ENCODE assay signal across 8 cellular contexts in the genomic region with DNA sequence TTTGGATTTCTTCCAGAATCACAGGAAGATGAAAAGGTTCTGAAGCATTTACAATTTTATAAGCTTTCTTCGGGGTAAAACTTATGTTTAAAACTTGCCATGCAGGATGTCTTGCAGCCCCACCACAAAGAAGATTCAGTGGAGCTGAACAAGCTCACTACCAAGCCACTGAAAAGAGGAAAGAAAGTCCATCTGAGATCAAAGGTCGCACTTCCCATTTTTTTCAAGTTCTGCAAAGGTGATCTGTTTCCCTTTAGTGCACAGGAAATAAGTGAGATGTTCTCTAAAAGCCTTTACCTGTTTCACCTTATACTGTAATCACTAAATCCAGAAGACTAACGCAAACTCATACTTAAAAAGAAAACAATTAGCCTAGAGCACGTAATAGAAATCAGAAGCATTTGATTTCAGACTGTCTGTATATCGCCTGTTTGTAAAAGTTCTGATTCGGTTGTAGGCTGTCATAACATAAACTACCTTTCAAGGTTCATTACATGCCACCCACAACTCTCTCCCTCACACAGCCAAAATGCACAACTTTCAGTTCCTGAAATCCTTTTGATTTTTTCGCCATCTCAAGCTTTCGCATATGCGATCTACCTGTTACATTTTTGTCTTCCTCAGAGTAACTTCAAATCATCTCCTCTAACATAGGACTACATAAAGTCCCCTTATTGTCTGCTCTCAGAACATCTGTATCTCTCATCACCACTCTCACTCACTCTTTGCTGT. TPM values are rescaled to one million over a fixed set of nuclear protein-coding genes. Genes with fewer than 3 reads are reported as not detected.
DNase-seq lines count a peak whose midpoint lies in the region; ATAC-seq and TF ChIP-seq lines count a peak whose summit lies in the region.

No MANE protein-coding gene starts in this region.

- H4K91ac ChIP-seq in neuronal stem cell (ENCODE audit: low read depth, low read length, poor library complexity), result no peak overlapping the region

- H3K9me3 ChIP-seq in neuronal stem cell (replicated peaks in 1 of 2; ENCODE audit: control insufficient read depth in 2 of 2, insufficient read depth in 1 of 2, low read depth in 1 of 2, low read length in 2 of 2), result peaks cover 0 to 12% of the 10 kb centered on the region in 2 donors

- no peak overlapping the region for H3K4ac ChIP-seq in neuronal stem cell (ENCODE audit: low read length)

- no CpG with 5 or more reads among the region's 9 CpGs for WGBS in neuronal stem cell (ENCODE audit: extremely low coverage in 2 of 2, insufficient read length in 2 of 2, insufficient replicate concordance in 1 of 2), 2 donors

- no peak overlapping the region for H2AK5ac ChIP-seq in neuronal stem cell (ENCODE audit: low read depth, low read length)

- H3K36me3 ChIP-seq in neuronal stem cell (replicated peaks in 1 of 2; ENCODE audit: control insufficient read depth in 2 of 2, insufficient read depth in 2 of 2, low read length in 2 of 2), result peaks cover 1 to 44% of the 10 kb centered on the region in 2 donors

- H3K4me1 Mint-ChIP-seq in osteocyte (ENCODE audit: unreplicated experiment), result peaks cover 6% of the 10 kb centered on the region

- H3K4me3 Mint-ChIP-seq in osteocyte (ENCODE audit: unreplicated experiment), result no peak overlapping the region

- peaks cover 3% of the 10 kb centered on the region for H3K9me3 Mint-ChIP-seq in osteocyte (ENCODE audit: unreplicated experiment)

- no peak overlapping the region for H3K9ac ChIP-seq in neuronal stem cell (ENCODE audit: low read depth, low read length, poor library complexity)

- H3K27me3 ChIP-seq in neuronal stem cell (ENCODE audit: control insufficient read depth in 3 of 3, insufficient read depth in 3 of 3, low read depth in 1 of 3, low read length in 3 of 3), result no peaks in the 10 kb centered on the region

- no peak overlapping the region for H4K8ac ChIP-seq in neuronal stem cell (ENCODE audit: low read depth, low read length)

- H3K36me3 Mint-ChIP-seq in osteocyte (ENCODE audit: unreplicated experiment), result peaks cover 8% of the 10 kb centered on the region

- no peak overlapping the region for H2BK120ac ChIP-seq in neuronal stem cell (ENCODE audit: low read depth, low read length)

- no peak overlapping the region for H3K27ac Mint-ChIP-seq in osteocyte (ENCODE audit: unreplicated experiment)

- H3K27me3 Mint-ChIP-seq in osteocyte (ENCODE audit: unreplicated experiment), result no peaks in the 10 kb centered on the region

- peak overlapping the region; percentile 63 for H3K4me2 ChIP-seq in neuronal stem cell (ENCODE audit: insufficient read depth, low read length, poor library complexity, severe bottlenecking)

- no peaks in the 10 kb centered on the region for H3K79me1 ChIP-seq in neuronal stem cell (ENCODE audit: low read depth, low read length)

- H3K4me3 ChIP-seq in WI38 (ENCODE audit: low read depth, low read length), result peak overlapping the region; percentile 87
- peak overlapping the region in 1 of 2 donors; percentile 74 for H3K4me3 ChIP-seq in neuronal stem cell (ENCODE audit: low read length in 2 of 2)

- H3K27ac ChIP-seq in neuronal stem cell (replicated peaks; ENCODE audit: low read length), result no peak overlapping the region

- DNase-seq in neuronal stem cell (ENCODE audit: low spot score) (no peak), osteocyte (ENCODE audit: extremely low spot score, unreplicated experiment) (no peak)
- DNase-seq in activated CD4-positive, alpha-beta T cell treated with anti-CD3 and anti-CD28 coated beads for 4 hours, result no peak

- peaks cover 6 to 23% of the 10 kb centered on the region in 2 donors for H3K4me1 ChIP-seq in neuronal stem cell (ENCODE audit: control insufficient read depth in 2 of 2, insufficient read depth in 1 of 2, low read depth in 1 of 2, low read length in 2 of 2)

- H3K18ac ChIP-seq in neuronal stem cell (ENCODE audit: low read length), result no peak overlapping the region

- ATAC-seq in GM18858 (IDR thresholded peaks at IDR 0.05; ENCODE audit: unreplicated experiment) (peak; percentile 27), HG02938 (IDR thresholded peaks at IDR 0.05; ENCODE audit: unreplicated experiment) (peak; percentile 49), HG03039 (IDR thresholded peaks at IDR 0.05; ENCODE audit: unreplicated experiment) (no peak), HG02623 (IDR thresholded peaks at IDR 0.05; ENCODE audit: unreplicated experiment) (no peak)

- no peak overlapping the region for H3K14ac ChIP-seq in neuronal stem cell (ENCODE audit: low read length)

- no peak overlapping the region for H2AFZ ChIP-seq in neuronal stem cell (ENCODE audit: low read length)

- H2BK15ac ChIP-seq in neuronal stem cell (ENCODE audit: low read length), result no peak overlapping the region

- no peak overlapping the region for H2BK12ac ChIP-seq in neuronal stem cell (ENCODE audit: low read length)

- no peak overlapping the region for H3K23ac ChIP-seq in neuronal stem cell (ENCODE audit: low read depth, low read length, poor library complexity)

- TF ChIP-seq CTCF in WI38 (IDR thresholded peaks at IDR 0.05; ENCODE audit: low read depth, low read length) (no peak), osteocyte (IDR thresholded peaks at IDR 0.05) (no peak)

- H2BK5ac ChIP-seq in neuronal stem cell (ENCODE audit: low read length), result no peak overlapping the region

RNA-seq across cellular contexts. Expression of gene ECHDC1, which starts 1.8 kb away (rescaled TPM):
- 50.8 TPM for polyA plus RNA-seq in neuronal stem cell (2013, experiment 1 of 2)
- polyA plus RNA-seq in neuronal stem cell (2013, experiment 2 of 2), result 49.0 TPM
- total RNA-seq in osteocyte, result 45.0 and 47.2 TPM in 2 replicates

Comparison
In these comparisons a context has a peak if more than half of its experiments do, and no peak if none do; other contexts are left out.
1. ATAC-seq: peak in GM18858 (single experiment) and HG02938 (single experiment); none in HG03039 (single experiment) and HG02623 (single experiment).